Comparison of ENCODE assay signal across 17 cellular contexts in the genomic region with DNA sequence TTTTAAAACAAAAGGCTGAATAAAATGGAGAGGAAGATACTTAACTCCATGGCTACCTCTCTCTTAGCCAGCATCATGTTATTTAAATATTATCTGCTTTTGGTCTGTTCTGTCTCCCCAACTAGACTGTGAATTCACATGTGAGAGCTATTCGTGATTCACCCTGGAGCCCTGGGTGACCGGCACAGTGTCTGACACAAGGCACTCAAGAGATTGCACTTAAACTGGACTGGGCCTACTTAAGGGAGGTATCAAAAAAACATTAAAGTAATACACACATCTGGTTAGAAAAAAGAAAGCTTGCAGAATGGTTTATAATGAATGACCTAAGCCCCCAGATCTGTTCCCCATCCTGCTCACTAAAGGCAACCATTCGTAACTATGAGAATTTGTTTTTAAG.
A peak's percentile ranks its signal among the peaks of the same experiment; 100 is the strongest.
DNase-seq lines count a peak whose midpoint lies in the region; ATAC-seq and TF ChIP-seq lines count a peak whose summit lies in the region.
"Had no signal": no experiment of that assay in that cellular context is flagged by ENCODE, and none has a peak within 500 bp of the region (broad histone marks: within the 10 kb centered on the region; RNA-seq: fewer than 3 reads in every experiment).

No MANE protein-coding gene starts in this region.

- H3K36me3 Mint-ChIP-seq in immature natural killer cell, result no peaks in the 10 kb centered on the region
- H3K36me3 Mint-ChIP-seq in effector memory CD8-positive, alpha-beta T cell (ENCODE audit: insufficient read depth), result no peaks in the 10 kb centered on the region
- H3K36me3 Mint-ChIP-seq: activated naive CD4-positive, alpha-beta T cell treated with anti-CD3 and anti-CD28 coated beads, Interleukin-2, amount 50 U/mL, for 72 hours had no signal

- ATAC-seq in Panc1 (no peak), HG03045 (IDR thresholded peaks at IDR 0.05; ENCODE audit: unreplicated experiment) (no peak), GM18867 (IDR thresholded peaks at IDR 0.05; ENCODE audit: unreplicated experiment) (no peak)
- ATAC-seq in effector memory CD8-positive, alpha-beta T cell (replicated peaks), result no peak
- ATAC-seq: activated T-cell treated with anti-CD3 and anti-CD28 coated beads, Interleukin-2, amount 50 U/mL, for 4 hours; naive thymus-derived CD4-positive, alpha-beta T cell had no signal

- in situ Hi-C loops in Panc1 (cut with HindIII; ENCODE audit: low pct_unique_long_range_greater_than_20kb, low sequenced_read_pairs), result no loop called here

- H3K4me3 ChIP-seq in Panc1 (ENCODE audit: low read depth in 2 of 2, low read length in 2 of 2) (no peak overlapping the region), choroid plexus epithelial cell (ENCODE audit: low read depth, low read length) (no peak overlapping the region)
- H3K4me3 ChIP-seq: right atrium auricular region, suprapubic skin had no signal

- no peak overlapping the region for H3K4me3 Mint-ChIP-seq in immature natural killer cell
- no peak overlapping the region for H3K4me3 Mint-ChIP-seq in effector memory CD8-positive, alpha-beta T cell
- H3K4me3 Mint-ChIP-seq: naive thymus-derived CD4-positive, alpha-beta T cell had no signal

- intact Hi-C loops in Panc1 (cut with micrococcal nuclease; ENCODE audit: unreplicated experiment), result no loop called here

- H3K27ac Mint-ChIP-seq in immature natural killer cell, result no peak overlapping the region
- no peak overlapping the region for H3K27ac Mint-ChIP-seq in effector memory CD8-positive, alpha-beta T cell
- H3K27ac Mint-ChIP-seq: activated naive CD4-positive, alpha-beta T cell treated with anti-CD3 and anti-CD28 coated beads, Interleukin-2, amount 50 U/mL, for 72 hours; naive thymus-derived CD4-positive, alpha-beta T cell had no signal

- BruUV-seq in Panc1 (replicated peaks; lab: Mats Ljungman, UMichigan), result no TSS peak

- H3K9me3 Mint-ChIP-seq in immature natural killer cell, result no peaks in the 10 kb centered on the region
- no peaks in the 10 kb centered on the region for H3K9me3 Mint-ChIP-seq in effector memory CD8-positive, alpha-beta T cell
- H3K9me3 Mint-ChIP-seq: activated T-cell treated with anti-CD3 and anti-CD28 coated beads, Interleukin-2, amount 50 U/mL, for 4 hours had no signal

- H3K36me3 ChIP-seq in Panc1 (ENCODE audit: control insufficient read depth, insufficient read depth, low read length), result no peaks in the 10 kb centered on the region
- H3K36me3 ChIP-seq: right atrium auricular region, suprapubic skin had no signal

- no peak overlapping the region for H3K27ac ChIP-seq in Panc1 (ENCODE audit: low read length)
- H3K27ac ChIP-seq: C4-2B, suprapubic skin had no signal

- CTCF ChIA-PET in Panc1 (lab: Charles Lee), result no interaction called here

- no peaks in the 10 kb centered on the region for H3K4me1 ChIP-seq in Panc1 (ENCODE audit: control insufficient read depth, insufficient read depth, low read length)
- H3K4me1 ChIP-seq: right atrium auricular region had no signal

- no peaks in the 10 kb centered on the region for H3K4me1 Mint-ChIP-seq in immature natural killer cell
- H3K4me1 Mint-ChIP-seq in effector memory CD8-positive, alpha-beta T cell (ENCODE audit: low read depth in 2 of 2), result no peaks in the 10 kb centered on the region

- 0 out of 2 replicates have a peak, but pooled peaks cover 2% of the 10 kb centered on the region for H3K27me3 ChIP-seq in Panc1 (ENCODE audit: control insufficient read depth, insufficient read depth, low read length)
- H3K27me3 ChIP-seq: right atrium auricular region, suprapubic skin had no signal

- DNase-seq in Daoy (ENCODE audit: low read depth) (peak; percentile 61), Panc1 (ENCODE audit: low read depth, low spot score) (peak; percentile 42), choroid plexus epithelial cell (ENCODE audit: low read depth) (peak; percentile 42), myocyte (ENCODE audit: low read depth) (peak; percentile 27), immature natural killer cell (no peak)
- no peak for DNase-seq in effector memory CD8-positive, alpha-beta T cell
- DNase-seq: activated T-cell treated with anti-CD3 and anti-CD28 coated beads, Interleukin-2, amount 50 U/mL, for 4 hours; naive thymus-derived CD4-positive, alpha-beta T cell; NCI-H2171 treated with DMSO at 0.1 percent for 48 hours; OCI-M1; stimulated activated CD4-positive, alpha-beta T cell treated with anti-CD3 and anti-CD28 coated beads, Interleukin-15, amount 100 ng/mL, for 24 hours had no signal

- no peaks in the 10 kb centered on the region for H3K9me3 ChIP-seq in Panc1 (ENCODE audit: control insufficient read depth, insufficient read depth, low read depth, low read length)
- H3K9me3 ChIP-seq: right atrium auricular region, suprapubic skin had no signal

- H3K27me3 Mint-ChIP-seq in immature natural killer cell (ENCODE audit: low read depth in 3 of 3), result peaks cover under 1 to 2% (median 1%) of the 10 kb centered on the region in 3 donors
- H3K27me3 Mint-ChIP-seq in effector memory CD8-positive, alpha-beta T cell, result peaks cover 0 to 7% of the 10 kb centered on the region in 2 donors

- TF ChIP-seq CTCF in Panc1 (IDR thresholded peaks at IDR 0.05) (no peak), choroid plexus epithelial cell (conservative IDR thresholded peaks at IDR 0.05; ENCODE audit: low read depth, low read length) (no peak)

- POLR2A ChIA-PET in Panc1 (lab: Charles Lee), result no interaction called here

Comparison
In these comparisons a context has a peak if more than half of its experiments do, and no peak if none do; other contexts are left out.
1. DNase-seq: peak in Daoy (single experiment), Panc1 (single experiment), choroid plexus epithelial cell (single experiment) and myocyte (single experiment); none in immature natural killer cell (0 of 3) and effector memory CD8-positive, alpha-beta T cell (0 of 3).